ENCODE assay signal across 9 cellular contexts in the genomic region with DNA sequence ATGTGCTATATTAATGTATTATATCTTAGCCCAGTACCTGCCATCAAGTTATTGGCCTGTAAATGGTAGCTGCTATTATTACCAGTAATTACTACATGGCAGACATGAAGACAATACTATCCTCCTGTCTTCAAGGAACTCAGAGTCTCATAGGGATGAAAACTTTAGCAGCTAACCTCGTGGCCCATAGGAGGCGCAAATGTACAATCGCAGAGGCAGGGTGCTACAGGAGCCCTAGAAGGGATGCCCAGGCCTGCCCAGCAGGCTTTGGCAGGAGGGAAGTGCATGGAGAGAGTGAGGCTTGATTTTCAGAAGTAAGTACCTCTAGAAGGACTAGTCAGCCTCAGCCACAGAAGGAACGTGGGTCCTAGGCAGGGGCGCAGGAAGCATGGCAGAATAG. TPM values are rescaled to one million over a fixed set of nuclear protein-coding genes. Genes with fewer than 3 reads are reported as not detected.
A peak's percentile ranks its signal among the peaks of the same experiment; 100 is the strongest.
DNase-seq lines count a peak whose midpoint lies in the region; ATAC-seq, FAIRE-seq and TF ChIP-seq lines count a peak whose summit lies in the region.
"Had no signal": no experiment of that assay in that cellular context is flagged by ENCODE, and none has a peak within 500 bp of the region (broad histone marks: within the 10 kb centered on the region; RNA-seq: fewer than 3 reads in every experiment).

No MANE protein-coding gene starts in this region.

- H3K36me3 ChIP-seq in RWPE2 (ENCODE audit: low read depth), result peaks cover 12% of the 10 kb centered on the region

- no peak overlapping the region for H3K27ac ChIP-seq in RWPE2 (ENCODE audit: poor library complexity, severe bottlenecking)

- DNase-seq in ACHN (peak; percentile 71), RWPE2 (ENCODE audit: low spot score) (no peak), fibroblast of villous mesenchyme (ENCODE audit: low read depth) (peak; percentile 25), frontal cortex (ENCODE audit: low spot score in 2 of 2) (no peak)
- DNase-seq in activated CD8-positive, alpha-beta memory T cell treated with anti-CD3 and anti-CD28 coated beads, Interleukin-2, amount 50 U/mL, for 48 hours, result no peak
- DNase-seq: NCI-H774 had no signal

- H3K27me3 ChIP-seq in RWPE2 (ENCODE audit: insufficient read depth, poor library complexity, severe bottlenecking), result no peaks in the 10 kb centered on the region

- no peaks in the 10 kb centered on the region for H3K9me3 ChIP-seq in RWPE2 (ENCODE audit: severe bottlenecking)

- FAIRE-seq in frontal cortex (lab: Jason Lieb, UNC), result no peak

- H3K4me3 ChIP-seq in RWPE2 (ENCODE audit: severe bottlenecking), result no peak overlapping the region
- no peak overlapping the region for H3K4me3 ChIP-seq in fibroblast of villous mesenchyme (ENCODE audit: low read depth, low read length)

- ATAC-seq in RWPE2 (ENCODE audit: low read depth), result no peak
- no peak for ATAC-seq in HG02938 (IDR thresholded peaks at IDR 0.05; ENCODE audit: unreplicated experiment)
- ATAC-seq in HG03039 (IDR thresholded peaks at IDR 0.05; ENCODE audit: unreplicated experiment), result no peak

- no peaks in the 10 kb centered on the region for H3K4me1 ChIP-seq in RWPE2 (ENCODE audit: insufficient read depth, poor library complexity, severe bottlenecking)

- in situ Hi-C loops in ACHN (cut with HindIII; ENCODE audit: low pct_ligation_motif_present, low pct_unique_long_range_greater_than_20kb, low sequenced_read_pairs), result no loop called here

- TF ChIP-seq CTCF in GM12874 (IDR thresholded peaks at IDR 0.05; ENCODE audit: insufficient read depth, low read depth, low read length) (peak; percentile 34; the same call in 1 of the 2 replicates), RWPE2 (IDR thresholded peaks at IDR 0.05; ENCODE audit: poor library complexity, severe bottlenecking) (peak; percentile 6), fibroblast of villous mesenchyme (IDR thresholded peaks at IDR 0.05; ENCODE audit: insufficient read depth, low read depth, low read length) (peak; percentile 53)

RNA-seq across cellular contexts. Expression of a gene that starts 44.7 kb away (rescaled TPM):
- total RNA-seq in fibroblast of villous mesenchyme (77.0 and 91.5 TPM in 2 replicates), frontal cortex (704 TPM)

Comparison
In these comparisons a context has a peak if more than half of its experiments do, and no peak if none do; other contexts are left out.
1. DNase-seq: peak in ACHN (single experiment) and fibroblast of villous mesenchyme (single experiment); none in RWPE2 (single experiment), frontal cortex (0 of 2) and activated CD8-positive, alpha-beta memory T cell treated with anti-CD3 and anti-CD28 coated beads, Interleukin-2, amount 50 U/mL, for 48 hours (single experiment).
2. Peak in every context shown above with its lines, with median percentiles within 50 percentile points of each other: CTCF ChIP-seq.